In the genomic region with DNA sequence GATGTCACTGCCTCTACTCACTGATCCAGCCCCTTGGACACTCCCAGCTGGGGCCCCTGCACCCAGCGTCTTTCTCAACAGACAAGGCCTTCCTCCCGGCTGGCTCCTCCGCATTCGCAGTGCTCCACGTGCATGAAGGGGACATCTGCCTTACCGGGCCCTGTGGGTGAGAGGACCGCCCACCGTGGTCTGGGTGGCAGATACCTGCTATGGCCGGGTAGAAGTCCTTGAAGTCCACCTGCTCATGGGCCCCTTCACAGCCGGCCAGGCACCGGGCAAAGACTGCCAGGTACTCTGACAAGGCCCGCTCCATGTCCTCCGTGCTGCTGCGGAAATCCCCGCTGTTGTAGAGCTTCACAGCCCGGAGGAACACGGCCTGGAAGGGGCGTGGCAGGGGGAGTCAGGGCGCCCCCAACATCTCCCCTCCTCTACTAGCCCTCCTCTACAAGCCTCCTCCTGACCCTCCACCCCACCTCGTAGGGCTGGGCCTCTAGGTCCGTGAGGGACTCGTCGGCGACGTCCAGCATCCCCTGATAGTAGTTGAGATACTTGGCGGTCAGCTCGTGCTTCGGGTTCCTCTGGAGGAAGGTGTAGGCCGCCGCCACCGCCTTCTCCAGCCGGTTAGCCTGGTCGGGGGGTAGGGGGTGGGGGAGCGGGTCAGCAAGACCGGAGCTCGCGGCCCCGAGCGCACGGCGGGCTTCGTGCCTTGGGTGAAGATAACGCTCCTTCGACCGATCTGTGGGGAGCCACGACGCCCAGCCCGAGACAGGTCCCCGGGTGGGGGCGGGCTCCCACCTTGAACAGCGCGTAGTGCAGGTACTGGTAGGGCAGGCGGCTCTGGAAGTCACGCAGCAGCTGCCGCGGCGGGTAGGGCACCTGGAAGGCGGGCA, we compare ENCODE assay signal across 6 cellular contexts. TPM values are rescaled to one million over a fixed set of nuclear protein-coding genes. Genes with fewer than 3 reads are reported as not detected.
DNase-seq lines count a peak whose midpoint lies in the region; TF ChIP-seq lines count a peak whose summit lies in the region.

No MANE protein-coding gene starts in this region.

- no peak for TF ChIP-seq CTCF in sigmoid colon (IDR thresholded peaks at IDR 0.05)

- no peaks in the 10 kb centered on the region for H3K27me3 ChIP-seq in effector memory CD4-positive, alpha-beta T cell (replicated peaks; ENCODE audit: control insufficient read depth, insufficient read depth, low read length, poor library complexity, severe bottlenecking)
- H3K27me3 ChIP-seq in sigmoid colon, result no peaks in the 10 kb centered on the region

- 33 to 36% methylated on average over 58 of the region's 58 CpGs for WGBS in sigmoid colon, 2 donors

- TF ChIP-seq POLR2A in sigmoid colon (IDR thresholded peaks at IDR 0.05), result no peak
- no peak for TF ChIP-seq POLR2A in erythroblast (IDR thresholded peaks at IDR 0.05; ENCODE audit: low read length)

- peaks cover 24% of the 10 kb centered on the region for H3K4me1 ChIP-seq in effector memory CD4-positive, alpha-beta T cell (ENCODE audit: control insufficient read depth, insufficient read depth, low read length, poor library complexity, severe bottlenecking)
- H3K4me1 ChIP-seq in sigmoid colon, result peaks cover 0 to 48% (median 38%) of the 10 kb centered on the region in 4 donors

- DNase-seq in NCI-H748 (lab: John Stamatoyannopoulos, UW; ENCODE audit: unreplicated experiment), result peak; percentile 54
- no peak for DNase-seq in NCI-H748 treated with DMSO at 0.1 percent for 48 hours (lab: John Stamatoyannopoulos, UW)
- no peak for DNase-seq in effector memory CD4-positive, alpha-beta T cell
- DNase-seq in sigmoid colon, result peak; percentile 72
- no peak for DNase-seq in erythroblast (lab: John Stamatoyannopoulos, UW)
- no peak for DNase-seq in mesenteric fat pad (ENCODE audit: low spot score)

- TF ChIP-seq EP300 in sigmoid colon (IDR thresholded peaks at IDR 0.05), result no peak

- peak overlapping the region; percentile 68 for H3K4me3 ChIP-seq in effector memory CD4-positive, alpha-beta T cell (ENCODE audit: insufficient read depth, low read depth, low read length, poor library complexity, severe bottlenecking)
- peak overlapping the region; percentile 51 to 88 (median 74) for H3K4me3 ChIP-seq in sigmoid colon

- H3K27ac ChIP-seq in effector memory CD4-positive, alpha-beta T cell (ENCODE audit: insufficient read depth, low read length, poor library complexity, severe bottlenecking), result no peak overlapping the region
- H3K27ac ChIP-seq in sigmoid colon, result peak overlapping the region; percentile 80 to 84 (median 80)

- H3K9me3 ChIP-seq in effector memory CD4-positive, alpha-beta T cell (ENCODE audit: control insufficient read depth, low read length), result no peaks in the 10 kb centered on the region
- no peaks in the 10 kb centered on the region for H3K9me3 ChIP-seq in sigmoid colon

- no peaks in the 10 kb centered on the region for H3K36me3 ChIP-seq in effector memory CD4-positive, alpha-beta T cell (ENCODE audit: control insufficient read depth, insufficient read depth, low read length)
- H3K36me3 ChIP-seq in sigmoid colon, result no peaks in the 10 kb centered on the region

- intact Hi-C loops in sigmoid colon (cut with DNase I), result loop anchor here (5.0 kb wide), 1 partner anchor 106 kb away; a partner anchor contains a TSS

RNA-seq across cellular contexts. Expression of a gene that starts 0.8 kb away (rescaled TPM):
- total RNA-seq in sigmoid colon, result 10 to 100 TPM in 3 of 4 donors, 1 to 10 TPM in 1; 9.9 to 12.3 (median 11.3) TPM
- polyA plus RNA-seq in sigmoid colon, result 1 to 10 TPM; 3.0 to 6.4 (median 4.9) TPM
- total RNA-seq in mesenteric fat pad, result 5.6 TPM

RNA-seq across cellular contexts. Expression of a gene that starts 1.9 kb away (rescaled TPM):
- total RNA-seq in sigmoid colon, result 10 to 100 TPM; 34.2 to 71.2 (median 39.5) TPM
- polyA plus RNA-seq in sigmoid colon, result 10 to 100 TPM in 1 of 3 donors, 1 to 10 TPM in 2; 5.5 to 18.4 (median 9.0) TPM
- 35.7 TPM for total RNA-seq in mesenteric fat pad

RNA-seq across cellular contexts. Expression of a gene that starts 24.4 kb away (rescaled TPM):
- total RNA-seq in sigmoid colon (10 to 100 TPM; 22.2 to 40.3 (median 31.2) TPM), mesenteric fat pad (16.2 TPM)
- 100 to 1,000 TPM; 231 to 494 (median 236) TPM for polyA plus RNA-seq in sigmoid colon

RNA-seq across cellular contexts. Expression of a gene that starts 25.1 kb away (rescaled TPM):
- 100 to 1,000 TPM in 1 of 4 donors, 10 to 100 TPM in 3; 58.5 to 104 (median 69.2) TPM for total RNA-seq in sigmoid colon
- polyA plus RNA-seq in sigmoid colon, result 10 to 100 TPM; 19.4 to 42.6 (median 33.9) TPM
- 43.8 TPM for total RNA-seq in mesenteric fat pad

RNA-seq across cellular contexts. Expression of a gene that starts 26.7 kb away (rescaled TPM):
- total RNA-seq in sigmoid colon, result 1 to 10 TPM in 3 of 4 donors, under 1 TPM in 1; 0.95 to 3.9 (median 1.5) TPM
- under 1 TPM in 1 of 3 donors, not detected in 2; 0.04 TPM for polyA plus RNA-seq in sigmoid colon
- 0.74 TPM for total RNA-seq in mesenteric fat pad

Comparison
In these comparisons a context has a peak if more than half of its experiments do, and no peak if none do; other contexts are left out.
1. DNase-seq: peak in NCI-H748 (single experiment) and sigmoid colon (single experiment); none in NCI-H748 treated with DMSO at 0.1 percent for 48 hours (single experiment), effector memory CD4-positive, alpha-beta T cell (0 of 3), erythroblast (0 of 2) and mesenteric fat pad (single experiment).